Comparison of ENCODE assay signal across 8 cellular contexts in the genomic region with DNA sequence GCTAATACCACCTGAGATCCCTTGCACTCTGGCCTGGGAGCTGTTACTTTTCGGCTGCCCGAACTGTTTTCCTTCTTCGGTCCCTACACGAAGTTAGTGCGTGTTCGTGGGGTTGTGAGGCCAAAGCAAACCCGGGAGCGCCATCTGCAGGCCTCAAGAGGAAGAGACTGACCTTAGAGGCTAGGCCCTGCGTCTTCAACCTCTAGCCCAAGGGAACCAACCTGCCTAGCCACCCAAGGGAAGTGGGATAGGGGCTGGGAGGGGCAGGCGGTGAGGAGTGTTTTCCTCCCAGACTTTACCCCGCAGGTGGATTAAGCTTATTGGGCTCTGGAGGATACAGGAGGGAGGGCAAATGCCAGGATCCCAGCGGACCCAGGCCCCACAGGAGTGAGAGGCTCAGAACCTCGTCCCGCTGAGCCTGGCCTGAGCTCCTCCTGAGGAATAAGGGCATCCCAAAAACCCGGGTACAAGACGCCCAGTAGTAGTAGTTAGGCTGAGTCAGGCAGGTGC. TPM values are rescaled to one million over a fixed set of nuclear protein-coding genes. Genes with fewer than 3 reads are reported as not detected.
DNase-seq lines count a peak whose midpoint lies in the region; ATAC-seq and TF ChIP-seq lines count a peak whose summit lies in the region.

No MANE protein-coding gene starts in this region.

- H3K36me3 Mint-ChIP-seq in Caco-2 (ENCODE audit: insufficient read depth, unreplicated experiment) (peaks cover 8% of the 10 kb centered on the region), glutamatergic neuron (ENCODE audit: unreplicated experiment) (no peaks in the 10 kb centered on the region)

- H3K4me1 Mint-ChIP-seq in Caco-2 (ENCODE audit: low read depth, unreplicated experiment) (peaks cover 19% of the 10 kb centered on the region), glutamatergic neuron (ENCODE audit: low read depth, unreplicated experiment) (peaks cover 9% of the 10 kb centered on the region)

- CTCF ChIA-PET in Caco-2 (lab: Charles Lee): interaction anchor here (0.6 to 3.9 kb wide), 19 partner anchors 11 to 271 kb away, joined by 3 to 62 read pairs (median 4); a partner anchor contains a TSS

- H3K27me3 ChIP-seq in Caco-2 (replicated peaks; ENCODE audit: control insufficient read depth, insufficient read depth, low read length): peaks cover 6% of the 10 kb centered on the region
- H3K27me3 ChIP-seq in OCI-LY3 (ENCODE audit: low read depth, low read length): peaks cover 35% of the 10 kb centered on the region

- H3K36me3 ChIP-seq in Caco-2 (ENCODE audit: control insufficient read depth, insufficient read depth, low read length): no peaks in the 10 kb centered on the region
- no peaks in the 10 kb centered on the region for H3K36me3 ChIP-seq in OCI-LY3 (replicated peaks; ENCODE audit: low read depth, low read length)

- peak overlapping the region; percentile 39; the same call in 1 of the 2 replicates for H3K4me3 ChIP-seq in Caco-2 (ENCODE audit: low read depth, low read length)
- H3K4me3 ChIP-seq in OCI-LY3 (ENCODE audit: low read length): peak overlapping the region; percentile 68
- H3K4me3 ChIP-seq in retinal pigment epithelial cell (ENCODE audit: low read length): no peak overlapping the region

- no TSS peak for BruUV-seq in Caco-2 (replicated peaks; lab: Mats Ljungman, UMichigan)

- peak overlapping the region; percentile 70 for H3K4me2 ChIP-seq in OCI-LY3 (ENCODE audit: low read length)

- H3K4me1 ChIP-seq in Caco-2: peaks cover 31% of the 10 kb centered on the region
- peaks cover 42% of the 10 kb centered on the region for H3K4me1 ChIP-seq in OCI-LY3 (ENCODE audit: low read length)

- H3K27ac Mint-ChIP-seq in Caco-2 (ENCODE audit: unreplicated experiment) (no peak overlapping the region), glutamatergic neuron (ENCODE audit: unreplicated experiment) (no peak overlapping the region)

- H3K4me3 Mint-ChIP-seq in Caco-2 (ENCODE audit: unreplicated experiment): peak overlapping the region; percentile 75
- no peak overlapping the region for H3K4me3 Mint-ChIP-seq in glutamatergic neuron (ENCODE audit: unreplicated experiment)

- H3K9me3 Mint-ChIP-seq in Caco-2 (ENCODE audit: unreplicated experiment): no peaks in the 10 kb centered on the region
- peaks cover 17% of the 10 kb centered on the region for H3K9me3 Mint-ChIP-seq in glutamatergic neuron (ENCODE audit: unreplicated experiment)

- DNase-seq in Caco-2 (peak; percentile 67 to 68), HCEC 1CT (peak; percentile 66), glutamatergic neuron (peak; percentile 35), retinal pigment epithelial cell (ENCODE audit: low read depth) (peak; percentile 3)
- peak; percentile 25 for DNase-seq in activated T-helper 9 cell treated with anti-CD3 and anti-CD28 coated beads, Interleukin-2, amount 50 U/mL, for 16 hours (ENCODE audit: low read depth)

- peak overlapping the region; percentile 28; the same call in 1 of the 2 replicates for H3K9ac ChIP-seq in OCI-LY3 (ENCODE audit: low read length)

- H4K20me1 ChIP-seq in OCI-LY3 (ENCODE audit: insufficient read depth, low read length): no peaks in the 10 kb centered on the region

- H3K27me3 Mint-ChIP-seq in Caco-2 (ENCODE audit: insufficient read depth, unreplicated experiment) (peaks cover 20% of the 10 kb centered on the region), glutamatergic neuron (ENCODE audit: unreplicated experiment) (peaks cover 49% of the 10 kb centered on the region)

- H3K79me2 ChIP-seq in OCI-LY3 (ENCODE audit: low read length): no peaks in the 10 kb centered on the region

- H2AFZ ChIP-seq in OCI-LY3 (ENCODE audit: low read depth, low read length): no peak overlapping the region

- H3K27ac ChIP-seq in OCI-LY3 (ENCODE audit: low read length): no peak overlapping the region

- intact Hi-C loops in Caco-2 (cut with micrococcal nuclease; ENCODE audit: unreplicated experiment): loop anchor here (1.0 to 2.0 kb wide), 4 partner anchors 14 to 181 kb away; no protein-coding TSS in a partner anchor

- POLR2A ChIA-PET in Caco-2 (lab: Charles Lee): no interaction called here

- TF ChIP-seq CTCF in Caco-2 (IDR thresholded peaks at IDR 0.05; ENCODE audit: insufficient read depth in 1 of 2, low read depth in 1 of 2, low read length in 1 of 2, severe bottlenecking in 1 of 2, unreplicated experiment in 1 of 2) (peak; percentile 81 to 85), OCI-LY3 (IDR thresholded peaks at IDR 0.05; ENCODE audit: low read depth, low read length) (peak; percentile 81), glutamatergic neuron (IDR thresholded peaks at IDR 0.05; ENCODE audit: partially characterized antibody, unreplicated experiment) (peak; percentile 67), retinal pigment epithelial cell (conservative IDR thresholded peaks at IDR 0.05; ENCODE audit: low read depth, low read length) (peak; percentile 67)

- ATAC-seq in HG03442 (IDR thresholded peaks at IDR 0.05; ENCODE audit: unreplicated experiment) (no peak), HG03280 (IDR thresholded peaks at IDR 0.05; ENCODE audit: unreplicated experiment) (no peak)

- H3K9me3 ChIP-seq in Caco-2 (no peaks in the 10 kb centered on the region), OCI-LY3 (ENCODE audit: insufficient read depth, low read length) (no peaks in the 10 kb centered on the region)

RNA-seq across cellular contexts. Expression of a gene that starts 1.7 kb away (rescaled TPM):
- total RNA-seq in Caco-2 (2022): 0.30 and 0.45 TPM in 2 replicates
- not detected for total RNA-seq in glutamatergic neuron (ENCODE audit: unreplicated experiment)

Comparison
In these comparisons a context has a peak if more than half of its experiments do, and no peak if none do; other contexts are left out.
1. DNase-seq: peak in every context shown above with its lines; median percentile 68 in Caco-2; 66 in HCEC 1CT; 35 in glutamatergic neuron; 25 in activated T-helper 9 cell treated with anti-CD3 and anti-CD28 coated beads, Interleukin-2, amount 50 U/mL, for 16 hours; 3 in retinal pigment epithelial cell.